8 cellular contexts compared by ENCODE assay signal in the genomic region with DNA sequence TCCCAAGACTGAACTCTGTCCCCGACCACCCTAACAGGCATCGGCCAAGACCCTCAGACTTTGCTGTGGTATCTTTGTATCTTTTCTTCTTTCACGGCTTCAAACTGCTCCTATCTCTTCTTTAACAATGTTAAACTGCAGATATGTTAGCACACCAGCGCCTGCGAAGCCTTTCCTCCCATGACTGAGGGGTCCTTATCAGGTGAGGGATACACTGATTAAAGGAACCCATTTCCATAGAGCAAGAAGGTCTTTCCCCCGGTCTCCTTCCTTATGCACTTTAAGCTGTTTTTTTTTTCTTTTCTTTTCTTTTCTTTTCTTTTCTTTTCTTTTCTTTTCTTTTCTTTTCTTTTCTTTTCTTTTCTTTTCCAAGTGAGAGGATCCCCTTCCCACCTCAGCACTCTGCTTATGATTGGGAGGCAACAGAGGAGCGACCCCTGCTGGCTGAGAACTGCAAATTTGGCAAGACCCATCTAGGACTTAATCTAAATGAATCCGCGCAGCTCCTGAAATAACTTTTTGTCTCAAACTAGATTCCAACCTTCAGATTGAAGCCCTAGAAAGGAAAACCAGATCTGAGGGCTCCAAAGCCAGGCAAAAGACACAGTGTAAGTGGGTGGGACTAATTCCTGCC.
A peak's percentile ranks its signal among the peaks of the same experiment; 100 is the strongest.
DNase-seq lines count a peak whose midpoint lies in the region; ATAC-seq and TF ChIP-seq lines count a peak whose summit lies in the region.

No MANE protein-coding gene starts in this region.

- H3K27me3 ChIP-seq in NT2/D1 (ENCODE audit: insufficient read depth, insufficient read length) = no peaks in the 10 kb centered on the region

- no peaks in the 10 kb centered on the region for H3K4me1 ChIP-seq in NT2/D1 (ENCODE audit: insufficient read depth, insufficient read length)

- H3K4me3 ChIP-seq in NT2/D1 (ENCODE audit: insufficient read length, low read depth) = no peak overlapping the region

- TF ChIP-seq CTCF in activated CD8-positive, alpha-beta T cell treated with anti-CD3 and anti-CD28 coated beads for 36 hours (IDR thresholded peaks at IDR 0.05) = peak; percentile 36

- no peaks in the 10 kb centered on the region for H3K9me3 Mint-ChIP-seq in activated CD8-positive, alpha-beta T cell treated with anti-CD3 and anti-CD28 coated beads for 36 hours
- H3K9me3 Mint-ChIP-seq in activated CD8-positive, alpha-beta T cell treated with anti-CD3 and anti-CD28 coated beads, Interleukin-2, amount 10 ng/mL, durations not matched to agents 7 days and 5 days (ENCODE audit: insufficient read depth) = no peaks in the 10 kb centered on the region

- ATAC-seq in activated CD8-positive, alpha-beta T cell treated with anti-CD3 and anti-CD28 coated beads for 36 hours = no peak
- no peak for ATAC-seq in activated CD8-positive, alpha-beta T cell treated with anti-CD3 and anti-CD28 coated beads, Interleukin-2, amount 10 ng/mL, durations not matched to agents 7 days and 5 days
- no peak for ATAC-seq in HG02610 (IDR thresholded peaks at IDR 0.05; ENCODE audit: unreplicated experiment)

- H3K27me3 Mint-ChIP-seq in activated CD8-positive, alpha-beta T cell treated with anti-CD3 and anti-CD28 coated beads for 36 hours = peaks cover 1% of the 10 kb centered on the region
- H3K27me3 Mint-ChIP-seq in activated CD8-positive, alpha-beta T cell treated with anti-CD3 and anti-CD28 coated beads, Interleukin-2, amount 10 ng/mL, durations not matched to agents 7 days and 5 days (ENCODE audit: low read depth) = no peaks in the 10 kb centered on the region

- H3K4me3 Mint-ChIP-seq in activated CD8-positive, alpha-beta T cell treated with anti-CD3 and anti-CD28 coated beads for 36 hours = no peak overlapping the region
- no peak overlapping the region for H3K4me3 Mint-ChIP-seq in activated CD8-positive, alpha-beta T cell treated with anti-CD3 and anti-CD28 coated beads, Interleukin-2, amount 10 ng/mL, durations not matched to agents 7 days and 5 days

- H3K9ac ChIP-seq in NT2/D1 (ENCODE audit: insufficient read length, low read depth) = no peak overlapping the region

- no peak overlapping the region for H3K27ac Mint-ChIP-seq in activated CD8-positive, alpha-beta T cell treated with anti-CD3 and anti-CD28 coated beads for 36 hours
- H3K27ac Mint-ChIP-seq in activated CD8-positive, alpha-beta T cell treated with anti-CD3 and anti-CD28 coated beads, Interleukin-2, amount 10 ng/mL, durations not matched to agents 7 days and 5 days = no peak overlapping the region

- DNase-seq in activated CD8-positive, alpha-beta T cell treated with anti-CD3 and anti-CD28 coated beads for 36 hours = peak; percentile 35
- no peak for DNase-seq in activated CD8-positive, alpha-beta T cell treated with anti-CD3 and anti-CD28 coated beads, Interleukin-2, amount 10 ng/mL, durations not matched to agents 7 days and 5 days
- DNase-seq in NT2/D1 (ENCODE audit: low read depth, low spot score) (peak; percentile 61), fibroblast of gingiva (ENCODE audit: low read depth) (peak; percentile 27), NCI-H2196 (lab: John Stamatoyannopoulos, UW; ENCODE audit: unreplicated experiment) (no peak)
- peak; percentile 46 for DNase-seq in stimulated activated CD8-positive, alpha-beta memory T cell treated with anti-CD3 and anti-CD28 coated beads, Interleukin-4, amount 100 ng/mL, for 48 hours
- DNase-seq in effector CD8-positive, alpha-beta T cell (lab: John Stamatoyannopoulos, UW) = no peak

- peaks cover 20% of the 10 kb centered on the region; the same call in 1 of the 2 replicates for H3K9me3 ChIP-seq in NT2/D1 (ENCODE audit: insufficient read depth, low read length)

- no peaks in the 10 kb centered on the region for H3K4me1 Mint-ChIP-seq in activated CD8-positive, alpha-beta T cell treated with anti-CD3 and anti-CD28 coated beads for 36 hours (ENCODE audit: low read depth)
- H3K4me1 Mint-ChIP-seq in activated CD8-positive, alpha-beta T cell treated with anti-CD3 and anti-CD28 coated beads, Interleukin-2, amount 10 ng/mL, durations not matched to agents 7 days and 5 days (ENCODE audit: low read depth) = no peaks in the 10 kb centered on the region

- no peaks in the 10 kb centered on the region for H3K36me3 Mint-ChIP-seq in activated CD8-positive, alpha-beta T cell treated with anti-CD3 and anti-CD28 coated beads for 36 hours (ENCODE audit: low read depth)
- no peaks in the 10 kb centered on the region for H3K36me3 Mint-ChIP-seq in activated CD8-positive, alpha-beta T cell treated with anti-CD3 and anti-CD28 coated beads, Interleukin-2, amount 10 ng/mL, durations not matched to agents 7 days and 5 days (ENCODE audit: low read depth)

- POLR2A ChIA-PET in activated CD8-positive, alpha-beta T cell treated with anti-CD3 and anti-CD28 coated beads for 36 hours (lab: Charles Lee) = no interaction called here
- POLR2A ChIA-PET in activated CD8-positive, alpha-beta T cell treated with anti-CD3 and anti-CD28 coated beads, Interleukin-2, amount 10 ng/mL, durations not matched to agents 7 days and 5 days (lab: Charles Lee) = no interaction called here

- intact Hi-C loops in activated CD8-positive, alpha-beta T cell treated with anti-CD3 and anti-CD28 coated beads for 36 hours (cut with micrococcal nuclease) = loop anchor here (10.0 kb wide), 1 partner anchor 696 kb away; no protein-coding TSS in a partner anchor

- CTCF ChIA-PET in activated CD8-positive, alpha-beta T cell treated with anti-CD3 and anti-CD28 coated beads for 36 hours (lab: Charles Lee) = no interaction called here
- CTCF ChIA-PET in activated CD8-positive, alpha-beta T cell treated with anti-CD3 and anti-CD28 coated beads, Interleukin-2, amount 10 ng/mL, durations not matched to agents 7 days and 5 days (lab: Charles Lee) = interaction anchor here (1.6 kb wide), 1 partner anchor 458 kb away, joined by 3 read pairs; no protein-coding TSS in a partner anchor

- H3K36me3 ChIP-seq in NT2/D1 (ENCODE audit: insufficient read depth, insufficient read length, low read length) = no peaks in the 10 kb centered on the region

Comparison
In these comparisons a context has a peak if more than half of its experiments do, and no peak if none do; other contexts are left out.
1. DNase-seq: peak in activated CD8-positive, alpha-beta T cell treated with anti-CD3 and anti-CD28 coated beads for 36 hours (single experiment), NT2/D1 (single experiment), fibroblast of gingiva (single experiment) and stimulated activated CD8-positive, alpha-beta memory T cell treated with anti-CD3 and anti-CD28 coated beads, Interleukin-4, amount 100 ng/mL, for 48 hours (single experiment); none in activated CD8-positive, alpha-beta T cell treated with anti-CD3 and anti-CD28 coated beads, Interleukin-2, amount 10 ng/mL, durations not matched to agents 7 days and 5 days (single experiment), NCI-H2196 (single experiment) and effector CD8-positive, alpha-beta T cell (single experiment).